10 cellular contexts compared by ENCODE assay signal in genomic region chr7:155345490-155345889, GRCh38. TPM values are rescaled to one million over a fixed set of nuclear protein-coding genes. Genes with fewer than 3 reads are reported as not detected.
DNase-seq lines count a peak whose midpoint lies in the region; ATAC-seq and TF ChIP-seq lines count a peak whose summit lies in the region.
"Had no signal": no experiment of that assay in that cellular context is flagged by ENCODE, and none has a peak within 500 bp of the region (broad histone marks: within the 10 kb centered on the region; RNA-seq: fewer than 3 reads in every experiment).

No MANE protein-coding gene starts in this region.

- no peaks in the 10 kb centered on the region for H3K4me1 ChIP-seq in HEK293 (ENCODE audit: control insufficient read depth, insufficient read depth, low read length)
- no peaks in the 10 kb centered on the region for H3K4me1 ChIP-seq in skeletal muscle satellite cell (ENCODE audit: control insufficient read depth, insufficient read depth, low read length)

- H3K9ac ChIP-seq in skeletal muscle satellite cell (ENCODE audit: low read depth, low read length) = no peak overlapping the region
- H3K9ac ChIP-seq: parathyroid adenoma had no signal

- no peak overlapping the region for H3K27ac ChIP-seq in HEK293 (ENCODE audit: extremely low read depth, low read depth, low read length)
- H3K27ac ChIP-seq: GM23248, parathyroid adenoma had no signal

- CTCF ChIA-PET in HEK293 (lab: Yijun Ruan, JAX) = interaction anchor here (0.5 to 3.3 kb wide), 57 partner anchors 9 to 560 kb away, joined by 3 to 29 read pairs (median 4); no protein-coding TSS in a partner anchor
- CTCF ChIA-PET in activated CD8-positive, alpha-beta T cell treated with anti-CD3 and anti-CD28 coated beads, Interleukin-2, amount 10 ng/mL, durations not matched to agents 7 days and 5 days (lab: Charles Lee) = interaction anchor here (0.6 to 2.5 kb wide), 43 partner anchors 9 to 431 kb away, joined by 3 to 53 read pairs (median 4); partner anchors contain the start of genes INSIG1 and PAXIP1

- peaks cover 22% of the 10 kb centered on the region for H3K27me3 Mint-ChIP-seq in activated CD8-positive, alpha-beta T cell treated with anti-CD3 and anti-CD28 coated beads, Interleukin-2, amount 10 ng/mL, durations not matched to agents 7 days and 5 days (ENCODE audit: low read depth)

- peaks cover 8% of the 10 kb centered on the region for H3K4me1 Mint-ChIP-seq in activated CD8-positive, alpha-beta T cell treated with anti-CD3 and anti-CD28 coated beads, Interleukin-2, amount 10 ng/mL, durations not matched to agents 7 days and 5 days (ENCODE audit: low read depth)

- peak; percentile 19 for ATAC-seq in activated CD8-positive, alpha-beta T cell treated with anti-CD3 and anti-CD28 coated beads, Interleukin-2, amount 10 ng/mL, durations not matched to agents 7 days and 5 days

- peak; percentile 19 for DNase-seq in activated effector memory CD4-positive, alpha-beta T cell treated with anti-CD3 and anti-CD28 coated beads, Interleukin-2, amount 50 U/mL, for 16 hours
- DNase-seq in activated effector memory CD4-positive, alpha-beta T cell treated with Interleukin-2 at 50 U/mL for 16 hours = no peak
- DNase-seq in activated CD8-positive, alpha-beta T cell treated with anti-CD3 and anti-CD28 coated beads, Interleukin-2, amount 10 ng/mL, durations not matched to agents 7 days and 5 days = no peak
- DNase-seq in NCI-H187 treated with DMSO at 0.1 percent for 48 hours (lab: John Stamatoyannopoulos, UW) (no peak), GM03348 (ENCODE audit: low spot score) (no peak), DMS153 treated with DMSO at 0.1 percent for 48 hours (lab: John Stamatoyannopoulos, UW; ENCODE audit: unreplicated experiment) (no peak)

- H3K27me3 ChIP-seq in skeletal muscle satellite cell (ENCODE audit: control insufficient read depth, insufficient read depth, low read length) = peaks cover 3% of the 10 kb centered on the region

- H3K4me3 ChIP-seq in HEK293 (ENCODE audit: low read depth, low read length) = no peak overlapping the region
- no peak overlapping the region for H3K4me3 ChIP-seq in skeletal muscle satellite cell (ENCODE audit: low read length)

- peak overlapping the region; percentile 74 for H3K4me2 ChIP-seq in skeletal muscle satellite cell (ENCODE audit: low read length)

- POLR2A ChIA-PET in HEK293 (lab: Yijun Ruan, JAX) = interaction anchor here (1.0 kb wide), 2 partner anchors 343 to 417 kb away, joined by 3 read pairs; partner anchors contain the start of gene PAXIP1
- POLR2A ChIA-PET in activated CD8-positive, alpha-beta T cell treated with anti-CD3 and anti-CD28 coated beads, Interleukin-2, amount 10 ng/mL, durations not matched to agents 7 days and 5 days (lab: Charles Lee) = interaction anchor here (0.6 to 1.6 kb wide), 3 partner anchors 33 to 139 kb away, joined by 4 to 12 read pairs (median 4); partner anchors contain the start of gene INSIG1

- H3K9me3 ChIP-seq in HEK293 (ENCODE audit: control insufficient read depth, insufficient read depth, low read depth, low read length) (no peaks in the 10 kb centered on the region), skeletal muscle satellite cell (replicated peaks; ENCODE audit: low read length) (no peaks in the 10 kb centered on the region)

- H3K36me3 ChIP-seq in HEK293 (ENCODE audit: control insufficient read depth in 2 of 2, insufficient read depth in 1 of 2, low read length in 2 of 2) (no peaks in the 10 kb centered on the region), skeletal muscle satellite cell (ENCODE audit: insufficient read depth, low read length) (no peaks in the 10 kb centered on the region)

- no peaks in the 10 kb centered on the region for H3K36me3 Mint-ChIP-seq in activated CD8-positive, alpha-beta T cell treated with anti-CD3 and anti-CD28 coated beads, Interleukin-2, amount 10 ng/mL, durations not matched to agents 7 days and 5 days (ENCODE audit: low read depth)

- H3K27ac Mint-ChIP-seq in activated CD8-positive, alpha-beta T cell treated with anti-CD3 and anti-CD28 coated beads, Interleukin-2, amount 10 ng/mL, durations not matched to agents 7 days and 5 days = no peak overlapping the region

- H3K4me3 Mint-ChIP-seq in activated CD8-positive, alpha-beta T cell treated with anti-CD3 and anti-CD28 coated beads, Interleukin-2, amount 10 ng/mL, durations not matched to agents 7 days and 5 days = peak overlapping the region; percentile 48

- no peaks in the 10 kb centered on the region for H3K9me3 Mint-ChIP-seq in activated CD8-positive, alpha-beta T cell treated with anti-CD3 and anti-CD28 coated beads, Interleukin-2, amount 10 ng/mL, durations not matched to agents 7 days and 5 days (ENCODE audit: insufficient read depth)

- no peak for TF ChIP-seq CTCF in HEK293 (tag by site-specific recombination; IDR thresholded peaks at IDR 0.05)

TF ChIP-seq in HEK293, 187 proteins besides CTCF, POLR2A, EP300 and RAD21:
- no peak for TF ChIP-seq ZNF16 (tag by site-specific recombination; IDR thresholded peaks at IDR 0.05; ENCODE audit: low read depth)
- TF ChIP-seq ZNF324 (tag by site-specific recombination; IDR thresholded peaks at IDR 0.05) = no peak
- no peak for TF ChIP-seq ZNF37A (tag by site-specific recombination; IDR thresholded peaks at IDR 0.05)
- TF ChIP-seq ZNF148 (tag by site-specific recombination; IDR thresholded peaks at IDR 0.05; ENCODE audit: borderline replicate concordance) = no peak
- no peak for TF ChIP-seq ZSCAN23 (tag by site-specific recombination; IDR thresholded peaks at IDR 0.05)
- no peak for TF ChIP-seq TRIM28 (IDR thresholded peaks at IDR 0.05; ENCODE audit: borderline replicate concordance, low read length)
- peak; percentile 20 for TF ChIP-seq ZNF596 (tag by site-specific recombination; IDR thresholded peaks at IDR 0.05)
- TF ChIP-seq ZNF571 (tag by site-specific recombination; IDR thresholded peaks at IDR 0.05) = no peak

RNA-seq across cellular contexts. Expression of gene INSIG1, which starts 47.8 kb away (rescaled TPM):
- total RNA-seq in activated CD8-positive, alpha-beta T cell treated with anti-CD3 and anti-CD28 coated beads, Interleukin-2, amount 10 ng/mL, durations not matched to agents 7 days and 5 days = 10 to 100 TPM; 83.9 to 89.1 TPM
- 114 and 316 TPM in 2 replicates for total RNA-seq in skeletal muscle satellite cell (2012; rRNA removed)
